In genomic region chr2:96895032-96895708, GRCh38 we compare ENCODE assay signal across 11 cellular contexts. TPM values are rescaled to one million over a fixed set of nuclear protein-coding genes. Genes with fewer than 3 reads are reported as not detected.
DNase-seq lines count a peak whose midpoint lies in the region; ATAC-seq and TF ChIP-seq lines count a peak whose summit lies in the region.
"Had no signal": no experiment of that assay in that cellular context is flagged by ENCODE, and none has a peak within 500 bp of the region (broad histone marks: within the 10 kb centered on the region; RNA-seq: fewer than 3 reads in every experiment).

No MANE protein-coding gene starts in this region.

- in situ Hi-C loops in GM13977 (cut with MboI; ENCODE audit: low pct_unique_long_range_greater_than_20kb, low sequenced_read_pairs, unreplicated experiment): no loop called here

- DNase-seq in HCT116 (ENCODE audit: low read depth, low spot score) (no peak), OCI-M2 (lab: John Stamatoyannopoulos, UW; ENCODE audit: unreplicated experiment) (peak; percentile 15), psoas muscle (no peak), immature natural killer cell (no peak), GM13977 (ENCODE audit: low spot score) (no peak), prostate gland (ENCODE audit: low spot score) (no peak)
- no peak for DNase-seq in activated effector memory CD4-positive, alpha-beta T cell treated with anti-CD3 and anti-CD28 coated beads, Interleukin-2, amount 50 U/mL, for 16 hours
- DNase-seq: effector CD4-positive, alpha-beta T cell; SIG-M5 had no signal

- no peaks in the 10 kb centered on the region for H3K79me2 ChIP-seq in HCT116 (ENCODE audit: insufficient read depth, low read length)

- ATAC-seq in HCT116: peak; percentile 49
- peak; percentile 9 for ATAC-seq in esophagus mucosa
- peak; percentile 54 to 82 (median 61) for ATAC-seq in psoas muscle

- H3K27me3 ChIP-seq in HCT116 (ENCODE audit: insufficient read depth, low read length) (no peaks in the 10 kb centered on the region), psoas muscle (ENCODE audit: insufficient read depth in 3 of 3, low read length in 2 of 3) (no peaks in the 10 kb centered on the region), prostate gland (replicated peaks; ENCODE audit: insufficient read depth) (no peaks in the 10 kb centered on the region)

- CTCF ChIA-PET in HCT116 (lab: Charles Lee): no interaction called here

- H3K9me3 Mint-ChIP-seq in immature natural killer cell: no peaks in the 10 kb centered on the region
- H3K9me3 Mint-ChIP-seq: activated naive CD4-positive, alpha-beta T cell treated with anti-CD3 and anti-CD28 coated beads, Interleukin-2, amount 50 U/mL, for 72 hours had no signal

- no peak for TF ChIP-seq POLR2A in HCT116 (IDR thresholded peaks at IDR 0.05; ENCODE audit: borderline replicate concordance, extremely low read depth, insufficient read depth, insufficient read length)
- TF ChIP-seq POLR2A in prostate gland (IDR thresholded peaks at IDR 0.05): no peak

- H3K27ac ChIP-seq in HCT116 (ENCODE audit: low read depth, low read length): no peak overlapping the region; the same call in 1 of the 2 replicates
- peak overlapping the region; percentile 63 for H3K27ac ChIP-seq in psoas muscle
- H3K27ac ChIP-seq in prostate gland: peak overlapping the region in 1 of 2 donors; percentile 10

- 49 to 64% (median 50%) methylated on average over 10 of the region's 10 CpGs for WGBS in psoas muscle, 3 donors
- 71% methylated on average over 10 of the region's 10 CpGs for WGBS in prostate gland

- no peaks in the 10 kb centered on the region for H3K9me2 ChIP-seq in HCT116 (ENCODE audit: insufficient read depth)

- H3K36me3 ChIP-seq in HCT116 (ENCODE audit: control insufficient read depth in 1 of 2, insufficient read depth in 2 of 2, low read length in 2 of 2) (no peaks in the 10 kb centered on the region), psoas muscle (ENCODE audit: insufficient read depth in 1 of 2, low read depth in 1 of 2) (no peaks in the 10 kb centered on the region), prostate gland (no peaks in the 10 kb centered on the region)

- H3K27ac Mint-ChIP-seq in immature natural killer cell: peak overlapping the region in 3 of 6 donors; percentile 6 to 60 (median 24)
- H3K27ac Mint-ChIP-seq: activated naive CD4-positive, alpha-beta T cell treated with anti-CD3 and anti-CD28 coated beads, Interleukin-2, amount 50 U/mL, for 72 hours had no signal

- H3K9me3 ChIP-seq in HCT116 (ENCODE audit: control insufficient read depth in 1 of 2, insufficient read depth in 1 of 2, low read depth in 1 of 2, low read length in 2 of 2): no peaks in the 10 kb centered on the region
- no peaks in the 10 kb centered on the region for H3K9me3 ChIP-seq in psoas muscle
- no peaks in the 10 kb centered on the region for H3K9me3 ChIP-seq in prostate gland

- no peak overlapping the region for H2AFZ ChIP-seq in HCT116 (ENCODE audit: low read depth, low read length, poor library complexity, severe bottlenecking)

- peaks cover 0 to 8% (median 6%) of the 10 kb centered on the region in 3 donors for H3K27me3 Mint-ChIP-seq in immature natural killer cell (ENCODE audit: low read depth in 3 of 3)

- peaks cover 13 to 23% of the 10 kb centered on the region in 2 experiments; a peak in 3 of 4 replicates for H3K4me1 ChIP-seq in HCT116 (ENCODE audit: control insufficient read depth in 1 of 2, insufficient read depth in 2 of 2, low read length in 2 of 2)
- peaks cover 52% of the 10 kb centered on the region for H3K4me1 ChIP-seq in psoas muscle
- no peaks in the 10 kb centered on the region for H3K4me1 ChIP-seq in prostate gland (replicated peaks)

- H3K4me1 Mint-ChIP-seq in immature natural killer cell: peaks cover 35 to 45% of the 10 kb centered on the region in 2 donors

- TF ChIP-seq CTCF in HCT116 (IDR thresholded peaks at IDR 0.05 in 2 of 3, conservative IDR thresholded peaks at IDR 0.05 in 1 of 3; ENCODE audit: borderline replicate concordance in 1 of 3, insufficient read depth in 1 of 3, low read depth in 2 of 3, low read length in 2 of 3): no peak
- TF ChIP-seq CTCF in psoas muscle (IDR thresholded peaks at IDR 0.05): no peak
- TF ChIP-seq CTCF in GM13977 (IDR thresholded peaks at IDR 0.05; ENCODE audit: extremely low read depth, insufficient read depth, missing control alignments): no peak
- no peak for TF ChIP-seq CTCF in prostate gland (IDR thresholded peaks at IDR 0.05)

- no peak for TF ChIP-seq RAD21 in HCT116 (IDR thresholded peaks at IDR 0.05; ENCODE audit: low read depth)

- POLR2A ChIA-PET in HCT116 (lab: Charles Lee): no interaction called here

- intact Hi-C loops in HCT116 (cut with micrococcal nuclease) (no loop called here), psoas muscle (cut with DNase I) (no loop called here), prostate gland (cut with DNase I) (no loop called here)

- no peaks in the 10 kb centered on the region for H3K36me3 Mint-ChIP-seq in immature natural killer cell
- H3K36me3 Mint-ChIP-seq: activated naive CD4-positive, alpha-beta T cell treated with anti-CD3 and anti-CD28 coated beads, Interleukin-2, amount 50 U/mL, for 72 hours had no signal

- H3K4me2 ChIP-seq in HCT116 (ENCODE audit: low read length): peak overlapping the region; percentile 32; the same call in 1 of the 2 replicates

- H3K4me3 Mint-ChIP-seq in immature natural killer cell: no peak overlapping the region

- RAD21 ChIA-PET in HCT116 (lab: Charles Lee; ENCODE audit: low non-redundant PET in 1 of 2, low total read pairs in 2 of 2, uncharacterized antibody in 2 of 2, unreplicated experiment in 2 of 2): no interaction called here

- H3K4me3 ChIP-seq in HCT116 (replicated peaks in 1 of 2; ENCODE audit: low read depth in 1 of 2, low read length in 2 of 2) (no peak overlapping the region), psoas muscle (no peak overlapping the region), prostate gland (no peak overlapping the region)

- BruUV-seq in HCT116 (replicated peaks; lab: Mats Ljungman, UMichigan): no TSS peak

- H4K20me1 ChIP-seq in HCT116 (ENCODE audit: insufficient read depth): no peaks in the 10 kb centered on the region

- H3K9ac ChIP-seq in HCT116 (ENCODE audit: low read length): no peak overlapping the region

TF ChIP-seq in HCT116, 20 proteins besides CTCF, POLR2A, EP300 and RAD21:
- no peak for TF ChIP-seq MAX (IDR thresholded peaks at IDR 0.05)
- TF ChIP-seq TCF7L2 (IDR thresholded peaks at IDR 0.05; ENCODE audit: borderline replicate concordance, extremely low read depth, insufficient read depth, insufficient read length): no peak
- no peak for TF ChIP-seq ZFX (IDR thresholded peaks at IDR 0.05)
- TF ChIP-seq EGR1 (IDR thresholded peaks at IDR 0.05; ENCODE audit: low read depth): no peak
- no peak for TF ChIP-seq FOSL1 (IDR thresholded peaks at IDR 0.05; ENCODE audit: low read depth)
- TF ChIP-seq REST (IDR thresholded peaks at IDR 0.05; ENCODE audit: low read depth): no peak
- no peak for TF ChIP-seq JUND (IDR thresholded peaks at IDR 0.05)
- no peak for TF ChIP-seq EZH2phosphoT487 (IDR thresholded peaks at IDR 0.05; ENCODE audit: borderline replicate concordance)
- TF ChIP-seq EZH2 (IDR thresholded peaks at IDR 0.05): no peak
- no peak for TF ChIP-seq CBX3 (IDR thresholded peaks at IDR 0.05; ENCODE audit: low read depth)
TF ChIP-seq in HCT116: peak in this region for 0.

RNA-seq across cellular contexts. Expression of gene SEMA4C, which starts 25.3 kb away (rescaled TPM):
- total RNA-seq in HCT116 (2021; ENCODE audit: unreplicated experiment) (25.4 TPM), esophagus mucosa (14.9 TPM), psoas muscle (10 to 100 TPM in 3 of 4 donors, 1 to 10 TPM in 1; 9.5 to 10.8 (median 10.2) TPM), prostate gland (10 to 100 TPM; 35.8 to 45.9 TPM)
- 24.7 and 27.8 TPM in 2 replicates for polyA plus RNA-seq in HCT116 (2012)
- polyA plus RNA-seq in psoas muscle (1 to 10 TPM; 4.1 to 8.3 (median 6.0) TPM), immature natural killer cell (10 to 100 TPM in 1 of 3 donors, 1 to 10 TPM in 2; 3.1 to 11.5 (median 4.8) TPM)

RNA-seq across cellular contexts. Expression of gene ANKRD39, which starts 37.4 kb away (rescaled TPM):
- total RNA-seq in HCT116 (2021; ENCODE audit: unreplicated experiment): 24.2 TPM
- 29.8 and 31.9 TPM in 2 replicates for polyA plus RNA-seq in HCT116 (2012)
- 7.8 TPM for total RNA-seq in esophagus mucosa
- total RNA-seq in psoas muscle: 100 to 1,000 TPM in 1 of 4 donors, 10 to 100 TPM in 3; 53.3 to 101 (median 78.7) TPM
- polyA plus RNA-seq in psoas muscle: 10 to 100 TPM; 19.2 to 34.0 (median 26.2) TPM
- 10 to 100 TPM; 27.0 to 68.3 (median 41.2) TPM for polyA plus RNA-seq in immature natural killer cell
- 10 to 100 TPM; 21.2 to 38.7 TPM for total RNA-seq in prostate gland

RNA-seq across cellular contexts. Expression of gene ANKRD23, which starts 51.3 kb away (rescaled TPM):
- total RNA-seq in HCT116 (2021; ENCODE audit: unreplicated experiment): 1.4 TPM
- polyA plus RNA-seq in HCT116 (2012): 1.2 and 1.5 TPM in 2 replicates
- 1.8 TPM for total RNA-seq in esophagus mucosa
- 1,000 to 10,000 TPM in 2 of 4 donors, 100 to 1,000 TPM in 2; 788 to 1,374 (median 978) TPM for total RNA-seq in psoas muscle
- polyA plus RNA-seq in psoas muscle: 100 to 1,000 TPM; 256 to 608 (median 529) TPM
- 1 to 10 TPM in 1 of 3 donors, not detected in 2; 1.3 TPM for polyA plus RNA-seq in immature natural killer cell
- total RNA-seq in prostate gland: 10 to 100 TPM; 11.4 to 15.2 TPM

Comparison
In these comparisons a context has a peak if more than half of its experiments do, and no peak if none do; other contexts are left out.
1. ATAC-seq: peak in every context shown above with its lines; median percentile 61 in psoas muscle; 49 in HCT116; 9 in esophagus mucosa.
2. RNA of gene ANKRD23, which starts 51.3 kb away (total RNA-seq): 788 to 1,374 TPM in psoas muscle; 11.4 to 15.2 TPM in prostate gland, 1.8 TPM in esophagus mucosa (single experiment) and 1.4 TPM in HCT116 (single experiment); every median in the first group is over 10 times any median in the second.